1 cellular context compared by ENCODE assay signal in the genomic region with DNA sequence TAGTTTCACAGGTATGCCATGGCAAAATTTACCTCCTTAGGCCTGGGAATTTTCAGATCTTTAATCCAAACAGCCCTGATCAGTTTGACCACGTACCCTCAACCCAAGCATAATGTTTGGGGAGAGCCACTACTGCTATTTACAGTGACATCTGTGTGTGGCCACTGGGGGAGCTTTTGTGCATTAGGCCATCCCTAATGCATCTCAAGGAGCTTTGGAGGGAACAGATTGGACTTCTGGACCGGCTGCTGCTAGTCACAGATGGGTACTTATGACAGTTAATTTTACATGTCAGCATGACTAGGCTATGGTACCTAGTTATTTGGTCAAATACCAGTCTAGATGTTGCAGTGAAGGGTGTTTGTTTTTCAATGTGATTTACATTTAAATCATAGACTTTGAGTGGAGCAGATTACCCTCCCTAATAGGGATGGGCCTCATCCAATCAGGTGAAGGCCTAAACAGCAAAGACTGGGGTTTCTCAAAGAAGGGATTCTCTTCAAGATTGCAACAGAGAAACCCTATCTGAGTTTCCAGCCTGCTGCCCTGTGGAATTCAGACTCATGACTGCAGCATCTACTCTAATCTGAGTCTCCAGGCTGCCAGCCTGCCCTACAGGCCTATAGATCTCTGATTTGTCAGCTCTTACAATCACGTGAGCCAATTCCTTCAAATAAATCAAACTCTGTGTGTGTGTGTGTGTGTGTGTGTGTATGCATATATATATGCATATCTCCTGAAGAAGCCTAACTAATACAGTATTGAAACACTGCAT.
TF ChIP-seq lines count a peak whose summit lies in the region.

No MANE protein-coding gene starts in this region.

TF ChIP-seq in HepG2, 621 proteins besides CTCF, POLR2A, EP300 and RAD21 (continued from another document):
- TF ChIP-seq ZNF205 (CRISPR knock-in tag; IDR thresholded peaks at IDR 0.05) (no peak), STAT5B (CRISPR knock-in tag; IDR thresholded peaks at IDR 0.05) (no peak), NFATC3 (CRISPR knock-in tag; IDR thresholded peaks at IDR 0.05) (no peak), ZNF468 (CRISPR knock-in tag; IDR thresholded peaks at IDR 0.05) (no peak)
- TF ChIP-seq, protein P1, sequence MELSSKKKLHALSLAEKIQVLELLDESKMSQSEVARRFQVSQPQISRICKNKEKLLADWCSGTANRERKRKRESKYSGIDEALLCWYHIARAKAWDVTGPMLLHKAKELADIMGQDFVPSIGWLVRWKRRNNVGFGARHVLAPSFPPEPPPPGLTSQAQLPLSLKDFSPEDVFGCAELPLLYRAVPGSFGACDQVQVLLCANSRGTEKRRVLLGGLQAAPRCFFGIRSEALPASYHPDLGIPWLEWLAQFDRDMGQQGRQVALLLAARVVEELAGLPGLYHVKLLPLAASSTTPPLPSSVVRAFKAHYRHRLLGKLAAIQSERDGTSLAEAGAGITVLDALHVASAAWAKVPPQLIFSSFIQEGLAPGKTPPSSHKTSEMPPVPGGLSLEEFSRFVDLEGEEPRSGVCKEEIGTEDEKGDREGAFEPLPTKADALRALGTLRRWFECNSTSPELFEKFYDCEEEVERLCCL (CRISPR knock-in tag; IDR thresholded peaks at IDR 0.05; ENCODE audit: borderline replicate concordance): no peak
